17 cellular contexts compared by ENCODE assay signal in the genomic region with DNA sequence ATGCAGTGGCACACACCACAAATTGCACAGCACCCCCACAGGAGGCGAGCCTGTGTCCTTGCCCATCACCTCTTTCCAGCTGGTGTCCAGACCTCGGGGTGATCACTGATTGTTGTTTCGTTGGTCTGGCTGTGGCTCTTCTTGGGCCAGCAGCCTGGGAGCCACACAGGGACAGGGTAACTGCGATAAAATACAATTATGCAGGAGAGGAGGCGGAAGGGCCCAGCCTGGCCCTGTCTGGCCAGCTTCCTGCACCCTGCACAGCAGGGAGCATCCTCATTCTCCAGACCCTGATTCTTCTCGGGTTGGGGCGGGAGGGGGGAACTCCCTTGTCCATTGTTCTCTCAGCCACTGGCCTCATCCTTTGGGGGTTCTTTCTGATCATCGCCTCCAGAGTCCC.
"Had no signal": no experiment of that assay in that cellular context is flagged by ENCODE, and none has a peak within 500 bp of the region (broad histone marks: within the 10 kb centered on the region; RNA-seq: fewer than 3 reads in every experiment).

No MANE protein-coding gene starts in this region.

- H3K27me3 ChIP-seq: gastroesophageal sphincter, heart left ventricle, left lung, sigmoid colon, tibial artery had no signal

- H3K4me1 ChIP-seq: parathyroid adenoma had no signal

- H3K9me3 ChIP-seq: gastroesophageal sphincter, heart left ventricle, left lung, mucosa of descending colon, sigmoid colon, tibial artery had no signal

- ATAC-seq: gastroesophageal sphincter; heart left ventricle; left lung; mucosa of descending colon; naive thymus-derived CD8-positive, alpha-beta T cell; T-cell had no signal

- H3K27ac ChIP-seq: heart left ventricle, left lung, parathyroid adenoma, sigmoid colon, SK-N-MC, tibial artery had no signal

- H3K4me3 ChIP-seq: gastroesophageal sphincter, heart left ventricle, left lung, mucosa of descending colon, sigmoid colon, SK-N-MC, tibial artery had no signal

- DNase-seq: activated B cell treated with CpG ODN at 0.5 μM for 24 hours; activated CD4-positive, alpha-beta T cell treated with anti-CD3 and anti-CD28 coated beads, Interleukin-2, amount 10 ng/mL, durations not matched to agents 24 days and 14 days; activated naive CD4-positive, alpha-beta T cell treated with anti-CD3 and anti-CD28 coated beads, Interleukin-2, amount 50 U/mL, for 16 hours; activated T-cell treated with anti-CD3 and anti-CD28 coated beads, Interleukin-2, amount 50 U/mL, for 1 hour; cortex of kidney; heart left ventricle; mammary epithelial cell; mucosa of descending colon; naive thymus-derived CD8-positive, alpha-beta T cell; sigmoid colon; stimulated activated naive CD4-positive, alpha-beta T cell treated with Interleukin-2 at 50 U/mL for 16 hours; T-cell; tibial artery had no signal
